Comparison of ENCODE assay signal across 1 cellular context in genomic region chr3:42043116-42043796, GRCh38.
TF ChIP-seq lines count a peak whose summit lies in the region.

No MANE protein-coding gene starts in this region.

TF ChIP-seq in K562, 482 proteins besides CTCF, POLR2A, EP300 and RAD21 (continued from another document):
- no peak for TF ChIP-seq ARNT (IDR thresholded peaks at IDR 0.05)
- TF ChIP-seq, protein P1, sequence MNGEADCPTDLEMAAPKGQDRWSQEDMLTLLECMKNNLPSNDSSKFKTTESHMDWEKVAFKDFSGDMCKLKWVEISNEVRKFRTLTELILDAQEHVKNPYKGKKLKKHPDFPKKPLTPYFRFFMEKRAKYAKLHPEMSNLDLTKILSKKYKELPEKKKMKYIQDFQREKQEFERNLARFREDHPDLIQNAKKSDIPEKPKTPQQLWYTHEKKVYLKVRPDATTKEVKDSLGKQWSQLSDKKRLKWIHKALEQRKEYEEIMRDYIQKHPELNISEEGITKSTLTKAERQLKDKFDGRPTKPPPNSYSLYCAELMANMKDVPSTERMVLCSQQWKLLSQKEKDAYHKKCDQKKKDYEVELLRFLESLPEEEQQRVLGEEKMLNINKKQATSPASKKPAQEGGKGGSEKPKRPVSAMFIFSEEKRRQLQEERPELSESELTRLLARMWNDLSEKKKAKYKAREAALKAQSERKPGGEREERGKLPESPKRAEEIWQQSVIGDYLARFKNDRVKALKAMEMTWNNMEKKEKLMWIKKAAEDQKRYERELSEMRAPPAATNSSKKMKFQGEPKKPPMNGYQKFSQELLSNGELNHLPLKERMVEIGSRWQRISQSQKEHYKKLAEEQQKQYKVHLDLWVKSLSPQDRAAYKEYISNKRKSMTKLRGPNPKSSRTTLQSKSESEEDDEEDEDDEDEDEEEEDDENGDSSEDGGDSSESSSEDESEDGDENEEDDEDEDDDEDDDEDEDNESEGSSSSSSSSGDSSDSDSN (IDR thresholded peaks at IDR 0.05; ENCODE audit: borderline replicate concordance in 1 of 2, low read depth in 2 of 2, low read length in 2 of 2) = no peak
- TF ChIP-seq GTF2A2 (tag; IDR thresholded peaks at IDR 0.05) = no peak
- TF ChIP-seq JUNB (CRISPR knock-in tag; conservative IDR thresholded peaks at IDR 0.05) = no peak
- no peak for TF ChIP-seq TFAM (CRISPR knock-in tag; conservative IDR thresholded peaks at IDR 0.05)
- no peak for TF ChIP-seq SMARCE1 (IDR thresholded peaks at IDR 0.05)
- no peak for TF ChIP-seq HIVEP1 (CRISPR knock-in tag; IDR thresholded peaks at IDR 0.05)
- TF ChIP-seq FOXA3 (CRISPR knock-in tag; conservative IDR thresholded peaks at IDR 0.05 in 1 of 2, IDR thresholded peaks at IDR 0.05 in 1 of 2) = no peak
- TF ChIP-seq, protein P2, sequence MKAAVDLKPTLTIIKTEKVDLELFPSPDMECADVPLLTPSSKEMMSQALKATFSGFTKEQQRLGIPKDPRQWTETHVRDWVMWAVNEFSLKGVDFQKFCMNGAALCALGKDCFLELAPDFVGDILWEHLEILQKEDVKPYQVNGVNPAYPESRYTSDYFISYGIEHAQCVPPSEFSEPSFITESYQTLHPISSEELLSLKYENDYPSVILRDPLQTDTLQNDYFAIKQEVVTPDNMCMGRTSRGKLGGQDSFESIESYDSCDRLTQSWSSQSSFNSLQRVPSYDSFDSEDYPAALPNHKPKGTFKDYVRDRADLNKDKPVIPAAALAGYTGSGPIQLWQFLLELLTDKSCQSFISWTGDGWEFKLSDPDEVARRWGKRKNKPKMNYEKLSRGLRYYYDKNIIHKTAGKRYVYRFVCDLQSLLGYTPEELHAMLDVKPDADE (conservative IDR thresholded peaks at IDR 0.05; ENCODE audit: control insufficient read depth, low read depth, low read length) = no peak
- no peak for TF ChIP-seq CBX1 (IDR thresholded peaks at IDR 0.05; ENCODE audit: low read depth)
- no peak for TF ChIP-seq ZNF23 (CRISPR knock-in tag; IDR thresholded peaks at IDR 0.05)
- TF ChIP-seq, protein P3, sequence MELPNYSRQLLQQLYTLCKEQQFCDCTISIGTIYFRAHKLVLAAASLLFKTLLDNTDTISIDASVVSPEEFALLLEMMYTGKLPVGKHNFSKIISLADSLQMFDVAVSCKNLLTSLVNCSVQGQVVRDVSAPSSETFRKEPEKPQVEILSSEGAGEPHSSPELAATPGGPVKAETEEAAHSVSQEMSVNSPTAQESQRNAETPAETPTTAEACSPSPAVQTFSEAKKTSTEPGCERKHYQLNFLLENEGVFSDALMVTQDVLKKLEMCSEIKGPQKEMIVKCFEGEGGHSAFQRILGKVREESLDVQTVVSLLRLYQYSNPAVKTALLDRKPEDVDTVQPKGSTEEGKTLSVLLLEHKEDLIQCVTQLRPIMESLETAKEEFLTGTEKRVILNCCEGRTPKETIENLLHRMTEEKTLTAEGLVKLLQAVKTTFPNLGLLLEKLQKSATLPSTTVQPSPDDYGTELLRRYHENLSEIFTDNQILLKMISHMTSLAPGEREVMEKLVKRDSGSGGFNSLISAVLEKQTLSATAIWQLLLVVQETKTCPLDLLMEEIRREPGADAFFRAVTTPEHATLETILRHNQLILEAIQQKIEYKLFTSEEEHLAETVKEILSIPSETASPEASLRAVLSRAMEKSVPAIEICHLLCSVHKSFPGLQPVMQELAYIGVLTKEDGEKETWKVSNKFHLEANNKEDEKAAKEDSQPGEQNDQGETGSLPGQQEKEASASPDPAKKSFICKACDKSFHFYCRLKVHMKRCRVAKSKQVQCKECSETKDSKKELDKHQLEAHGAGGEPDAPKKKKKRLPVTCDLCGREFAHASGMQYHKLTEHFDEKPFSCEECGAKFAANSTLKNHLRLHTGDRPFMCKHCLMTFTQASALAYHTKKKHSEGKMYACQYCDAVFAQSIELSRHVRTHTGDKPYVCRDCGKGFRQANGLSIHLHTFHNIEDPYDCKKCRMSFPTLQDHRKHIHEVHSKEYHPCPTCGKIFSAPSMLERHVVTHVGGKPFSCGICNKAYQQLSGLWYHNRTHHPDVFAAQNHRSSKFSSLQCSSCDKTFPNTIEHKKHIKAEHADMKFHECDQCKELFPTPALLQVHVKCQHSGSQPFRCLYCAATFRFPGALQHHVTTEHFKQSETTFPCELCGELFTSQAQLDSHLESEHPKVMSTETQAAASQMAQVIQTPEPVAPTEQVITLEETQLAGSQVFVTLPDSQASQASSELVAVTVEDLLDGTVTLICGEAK (IDR thresholded peaks at IDR 0.05) = no peak
- TF ChIP-seq, protein P3 (CRISPR knock-in tag; IDR thresholded peaks at IDR 0.05) = no peak
- no peak for TF ChIP-seq ZNF431 (CRISPR knock-in tag; IDR thresholded peaks at IDR 0.05)
- TF ChIP-seq HDAC1 (IDR thresholded peaks at IDR 0.05) = no peak; a peak in 1 of 4 replicates
- TF ChIP-seq NFIX (CRISPR knock-in tag; IDR thresholded peaks at IDR 0.05; ENCODE audit: low read depth) = no peak
- TF ChIP-seq DNMT1 (IDR thresholded peaks at IDR 0.05) = no peak
- no peak for TF ChIP-seq SAP30 (IDR thresholded peaks at IDR 0.05; ENCODE audit: borderline replicate concordance, insufficient read depth, low read depth, low read length, poor library complexity, severe bottlenecking)
- TF ChIP-seq SMAD1 (IDR thresholded peaks at IDR 0.05; ENCODE audit: low read depth, low read length, partially characterized antibody) = no peak
- TF ChIP-seq CLOCK (CRISPR knock-in tag; IDR thresholded peaks at IDR 0.05; ENCODE audit: borderline replicate concordance) = no peak
- TF ChIP-seq SLC30A9 (CRISPR knock-in tag; IDR thresholded peaks at IDR 0.05) = no peak
- no peak for TF ChIP-seq SAFB (IDR thresholded peaks at IDR 0.05; ENCODE audit: borderline replicate concordance, low read depth, low read length)
- TF ChIP-seq ZNF174 (CRISPR knock-in tag; IDR thresholded peaks at IDR 0.05) = no peak
- TF ChIP-seq DEAF1 (CRISPR knock-in tag; IDR thresholded peaks at IDR 0.05) = no peak
- TF ChIP-seq HLTF (IDR thresholded peaks at IDR 0.05) = peak; percentile 44; the same call in 1 of the 2 replicates
- no peak for TF ChIP-seq TEAD1 (CRISPR knock-in tag; IDR thresholded peaks at IDR 0.05)
- no peak for TF ChIP-seq KLF13 (tag; IDR thresholded peaks at IDR 0.05; ENCODE audit: borderline replicate concordance, low read depth)
- no peak for TF ChIP-seq ZSCAN32 (CRISPR knock-in tag; IDR thresholded peaks at IDR 0.05)
- no peak for TF ChIP-seq ETV1 (tag; conservative IDR thresholded peaks at IDR 0.05; ENCODE audit: low read depth)
- TF ChIP-seq TCF15 (CRISPR knock-in tag; IDR thresholded peaks at IDR 0.05) = no peak
- peak; percentile 94 for TF ChIP-seq FOXJ2 (tag; IDR thresholded peaks at IDR 0.05)
- TF ChIP-seq, protein P4, sequence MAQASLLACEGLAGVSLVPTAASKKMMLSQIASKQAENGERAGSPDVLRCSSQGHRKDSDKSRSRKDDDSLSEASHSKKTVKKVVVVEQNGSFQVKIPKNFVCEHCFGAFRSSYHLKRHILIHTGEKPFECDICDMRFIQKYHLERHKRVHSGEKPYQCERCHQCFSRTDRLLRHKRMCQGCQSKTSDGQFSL (CRISPR knock-in tag; IDR thresholded peaks at IDR 0.05) = no peak
- TF ChIP-seq, protein P4 (tag; IDR thresholded peaks at IDR 0.05) = 0 out of 4 replicates have a peak, but pooled peaks of 1 of the 2 experiments have one; percentile 31
- TF ChIP-seq ZBTB17 (CRISPR knock-in tag; IDR thresholded peaks at IDR 0.05) = no peak
- TF ChIP-seq CHD4 (IDR thresholded peaks at IDR 0.05; ENCODE audit: insufficient read depth, insufficient replicate concordance, low read depth, low read length, poor library complexity, severe bottlenecking) = no peak
- no peak for TF ChIP-seq BACH1 (tag; IDR thresholded peaks at IDR 0.05)
- no peak for TF ChIP-seq SMARCB1 (IDR thresholded peaks at IDR 0.05; ENCODE audit: insufficient read length, low read depth)
- TF ChIP-seq, protein P5, sequence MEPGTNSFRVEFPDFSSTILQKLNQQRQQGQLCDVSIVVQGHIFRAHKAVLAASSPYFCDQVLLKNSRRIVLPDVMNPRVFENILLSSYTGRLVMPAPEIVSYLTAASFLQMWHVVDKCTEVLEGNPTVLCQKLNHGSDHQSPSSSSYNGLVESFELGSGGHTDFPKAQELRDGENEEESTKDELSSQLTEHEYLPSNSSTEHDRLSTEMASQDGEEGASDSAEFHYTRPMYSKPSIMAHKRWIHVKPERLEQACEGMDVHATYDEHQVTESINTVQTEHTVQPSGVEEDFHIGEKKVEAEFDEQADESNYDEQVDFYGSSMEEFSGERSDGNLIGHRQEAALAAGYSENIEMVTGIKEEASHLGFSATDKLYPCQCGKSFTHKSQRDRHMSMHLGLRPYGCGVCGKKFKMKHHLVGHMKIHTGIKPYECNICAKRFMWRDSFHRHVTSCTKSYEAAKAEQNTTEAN (CRISPR knock-in tag; IDR thresholded peaks at IDR 0.05) = no peak
TF ChIP-seq in K562: peak in this region for 12.
